Comparison of ENCODE assay signal across 8 cellular contexts in genomic region chr11:60906132-60906972, GRCh38. TPM values are rescaled to one million over a fixed set of nuclear protein-coding genes. Genes with fewer than 3 reads are reported as not detected.
DNase-seq lines count a peak whose midpoint lies in the region; TF ChIP-seq lines count a peak whose summit lies in the region.

PRPF19 (minus strand) TSS chr11:60906585; CDS start chr11:60906382, 203 bp downstream.

- H3K9me3 ChIP-seq in H9 (ENCODE audit: control insufficient read depth, low read depth, low read length) (no peaks in the 10 kb centered on the region), MG63 (no peaks in the 10 kb centered on the region), stomach smooth muscle (ENCODE audit: control insufficient read depth in 2 of 2, low read length in 2 of 2) (no peaks in the 10 kb centered on the region)

- peaks cover 5% of the 10 kb centered on the region for H3K79me1 ChIP-seq in H9 (ENCODE audit: insufficient read depth, low read depth, low read length, poor library complexity, severe bottlenecking)

- H3K27me3 ChIP-seq in H9 (ENCODE audit: insufficient read depth, low read length) (no peaks in the 10 kb centered on the region; the same call in 1 of the 2 replicates), MG63 (no peaks in the 10 kb centered on the region; the same call in 1 of the 2 replicates), stomach smooth muscle (ENCODE audit: control insufficient read depth in 1 of 2, insufficient read depth in 2 of 2, low read length in 2 of 2) (peaks cover 3% of the 10 kb centered on the region in 2 donors)

- H3K79me2 ChIP-seq in H9 (ENCODE audit: insufficient read depth, low read length), result peaks cover 18% of the 10 kb centered on the region; the same call in 1 of the 2 replicates

- H2BK120ac ChIP-seq in H9 (ENCODE audit: low read depth, low read length, poor library complexity, severe bottlenecking), result no peak within 1 kb of the TSS

- H2BK20ac ChIP-seq in H9 (ENCODE audit: low read depth, low read length, poor library complexity, severe bottlenecking), result no peak within 1 kb of the TSS

- peak within 1 kb of the TSS; percentile 58; the same call in 1 of the 2 replicates for H3K14ac ChIP-seq in H9 (ENCODE audit: insufficient read depth, low read length)

- H3K4me3 Mint-ChIP-seq in H9 (peak within 1 kb of the TSS; percentile 89 to 93), neural crest cell (peak within 1 kb of the TSS; percentile 94)

- H3K4me1 ChIP-seq in H9 (ENCODE audit: insufficient read depth, low read length) (peaks cover 3% of the 10 kb centered on the region; the same call in 1 of the 2 replicates), stomach smooth muscle (ENCODE audit: control insufficient read depth, insufficient read depth, low read length) (peaks cover 28% of the 10 kb centered on the region)

- peaks cover 37% of the 10 kb centered on the region for H3K36me3 ChIP-seq in MG63
- peaks cover 14 to 22% of the 10 kb centered on the region in 2 donors for H3K36me3 ChIP-seq in stomach smooth muscle (ENCODE audit: control insufficient read depth in 2 of 2, insufficient read depth in 2 of 2, low read length in 2 of 2)

- H4K20me1 ChIP-seq in H9 (ENCODE audit: control insufficient read depth, insufficient read depth, insufficient read length), result no peaks in the 10 kb centered on the region

- TF ChIP-seq CTCF in H9 (conservative IDR thresholded peaks at IDR 0.05) (no peak), neural crest cell (conservative IDR thresholded peaks at IDR 0.05) (no peak)

- H3K27me3 Mint-ChIP-seq in H9 (ENCODE audit: low read depth) (peaks cover 33% of the 10 kb centered on the region), neural crest cell (ENCODE audit: low read depth) (peaks cover 38% of the 10 kb centered on the region)

- WGBS in H9 (ENCODE audit: extremely low coverage, insufficient read length, low lambda C conversion rate), result no CpG with 5 or more reads among the region's 75 CpGs

- H2BK5ac ChIP-seq in H9 (ENCODE audit: insufficient read length, low read length), result no peak within 1 kb of the TSS

- no peak within 1 kb of the TSS for H2BK15ac ChIP-seq in H9 (ENCODE audit: low read depth, low read length)

- no peak within 1 kb of the TSS for H3K56ac ChIP-seq in H9 (ENCODE audit: insufficient read length, low read depth, low read length)

- H3K4me1 Mint-ChIP-seq in H9 (peaks cover 7 to 21% of the 10 kb centered on the region in 2 experiments), neural crest cell (peaks cover 28% of the 10 kb centered on the region)

- peaks cover 3 to 5% of the 10 kb centered on the region in 2 experiments; a peak in 4 of 5 replicates for H3K9me3 Mint-ChIP-seq in H9
- H3K9me3 Mint-ChIP-seq in neural crest cell, result no peaks in the 10 kb centered on the region

- peak within 1 kb of the TSS; percentile 77 for H3K4me2 ChIP-seq in H9 (ENCODE audit: insufficient read depth, insufficient read length, low read length)

- DNase-seq in ELF-1 (ENCODE audit: low read depth, low spot score) (peak; percentile 99), H9 (peak; percentile 98), MG63 (peak; percentile 93), SHP77 treated with DMSO at 0.1 percent for 48 hours (lab: John Stamatoyannopoulos, UW) (peak; percentile 74), fibroblast of the conjunctiva (ENCODE audit: low read depth) (peak; percentile 85), neural crest cell (ENCODE audit: low read depth, low spot score) (peak; percentile 100)
- DNase-seq in activated effector memory CD4-positive, alpha-beta T cell treated with anti-CD3 and anti-CD28 coated beads, Interleukin-2, amount 50 U/mL, for 16 hours, result peak; percentile 99

- H3K27ac ChIP-seq in H9 (ENCODE audit: insufficient read length, low read depth, low read length) (no peak within 1 kb of the TSS), stomach smooth muscle (ENCODE audit: low read length) (peak within 1 kb of the TSS; percentile 88)

- H4K5ac ChIP-seq in H9 (ENCODE audit: insufficient read length, low read depth, low read length), result no peak within 1 kb of the TSS

- H3K4me3 ChIP-seq in MG63, result peak within 1 kb of the TSS; percentile 97
- peak within 1 kb of the TSS; percentile 88 to 93 for H3K4me3 ChIP-seq in stomach smooth muscle (ENCODE audit: low read length in 2 of 2)

- H3K23ac ChIP-seq in H9 (ENCODE audit: insufficient read length, low read depth, low read length), result no peak within 1 kb of the TSS

- H4K8ac ChIP-seq in H9 (replicated peaks; ENCODE audit: insufficient read length, low read depth, low read length), result no peak within 1 kb of the TSS

- no peak within 1 kb of the TSS for H2AK5ac ChIP-seq in H9 (ENCODE audit: insufficient read length, low read length)

- no peak within 1 kb of the TSS for H2BK12ac ChIP-seq in H9 (ENCODE audit: insufficient read length, low read depth, low read length)

- no peak within 1 kb of the TSS for H3T11ph ChIP-seq in H9 (ENCODE audit: low read length)

- H4K91ac ChIP-seq in H9 (ENCODE audit: insufficient read length, low read depth, low read length), result no peak within 1 kb of the TSS

- H3K27ac Mint-ChIP-seq in H9 (peak within 1 kb of the TSS; percentile 87 to 95 (median 88)), neural crest cell (ENCODE audit: unreplicated experiment) (peak within 1 kb of the TSS; percentile 82)

- no peak within 1 kb of the TSS for H3K18ac ChIP-seq in H9 (ENCODE audit: insufficient read length, low read depth, low read length)

- H2AFZ ChIP-seq in H9 (ENCODE audit: low read length), result peak within 1 kb of the TSS; percentile 69

- peaks cover 5% of the 10 kb centered on the region for H3K23me2 ChIP-seq in H9 (ENCODE audit: insufficient read length, low read depth, low read length, poor library complexity, severe bottlenecking)

- H3K9ac ChIP-seq in H9 (ENCODE audit: extremely low read depth, insufficient read length, low read length), result peak within 1 kb of the TSS; percentile 83
- peak within 1 kb of the TSS; percentile 84 to 90 for H3K9ac ChIP-seq in stomach smooth muscle (ENCODE audit: low read length in 2 of 2)

- H3K36me3 Mint-ChIP-seq in H9 (ENCODE audit: insufficient read depth in 1 of 3, low read depth in 3 of 3) (peaks cover 13 to 24% (median 20%) of the 10 kb centered on the region in 3 experiments; a peak in 6 of 7 replicates), neural crest cell (ENCODE audit: low read depth) (no peaks in the 10 kb centered on the region)

- no peak within 1 kb of the TSS for H3K4ac ChIP-seq in H9 (ENCODE audit: low read depth, low read length)

RNA-seq across cellular contexts. Expression of gene PRPF19, which starts in this region (rescaled TPM):
- total RNA-seq in H9 (2021) (130 and 132 TPM in 2 replicates), neural crest cell (183 and 189 TPM in 2 replicates)
- total RNA-seq in MG63 (2014; rRNA removed; shearing (Covaris generic); ENCODE audit: low replicate concordance), result 94.4 and 98.0 TPM in 2 replicates
